8 cellular contexts compared by ENCODE assay signal in genomic region chr12:52873832-52874572, GRCh38. TPM values are rescaled to one million over a fixed set of nuclear protein-coding genes. Genes with fewer than 3 reads are reported as not detected.
DNase-seq lines count a peak whose midpoint lies in the region; ATAC-seq and TF ChIP-seq lines count a peak whose summit lies in the region.

No MANE protein-coding gene starts in this region.

- peak overlapping the region; percentile 72 for H3K9ac ChIP-seq in adipocyte (ENCODE audit: low read length)

- intact Hi-C loops in heart left ventricle (cut with DNase I) = loop anchor here in 3 of 10 donors (5.0 kb wide), 2 partner anchors 292 to 502 kb away; no protein-coding TSS in a partner anchor
- intact Hi-C loops in psoas muscle (cut with DNase I) = loop anchor here in 1 of 2 donors (10.0 kb wide), 2 partner anchors 289 to 499 kb away; no protein-coding TSS in a partner anchor

- WGBS in heart left ventricle, 4 donors = 1 to 6% (median 4%) methylated on average over 16 to 55 of the region's 55 CpGs
- 4 to 7% (median 5%) methylated on average over 25 to 55 of the region's 55 CpGs for WGBS in psoas muscle, 3 donors

- H3K4me1 ChIP-seq in SJSA1 (replicated peaks) (peaks cover 65% of the 10 kb centered on the region), adipocyte (ENCODE audit: control insufficient read depth, insufficient read depth, low read length) (peaks cover 42% of the 10 kb centered on the region), heart left ventricle (peaks cover 0 to 40% (median 10%) of the 10 kb centered on the region in 12 donors), psoas muscle (no peaks in the 10 kb centered on the region)

- DNase-seq in CD1c-positive myeloid dendritic cell (ENCODE audit: extremely low spot score) (peak; percentile 80), SJSA1 (ENCODE audit: low read depth in 1 of 2, low spot score in 2 of 2) (peak; percentile 97), adipocyte (ENCODE audit: low read depth) (peak; percentile 98), heart left ventricle (peak; percentile 83 to 94 (median 91)), psoas muscle (peak; percentile 84 to 89), NAMALWA (ENCODE audit: low spot score) (no peak)

- H3K27ac ChIP-seq in SJSA1 (peak overlapping the region; percentile 100), heart left ventricle (peak overlapping the region; percentile 43 to 76 (median 64)), psoas muscle (peak overlapping the region; percentile 52)

- H3K9me3 ChIP-seq in SJSA1 (replicated peaks) = no peaks in the 10 kb centered on the region; the same call in 1 of the 2 replicates
- no peaks in the 10 kb centered on the region for H3K9me3 ChIP-seq in adipocyte (ENCODE audit: control insufficient read depth, low read length)
- H3K9me3 ChIP-seq in heart left ventricle = no peaks in the 10 kb centered on the region
- H3K9me3 ChIP-seq in psoas muscle = no peaks in the 10 kb centered on the region

- peak overlapping the region; percentile 36 for H3K4me3 ChIP-seq in SJSA1
- peak overlapping the region; percentile 74 for H3K4me3 ChIP-seq in adipocyte (ENCODE audit: low read length)
- H3K4me3 ChIP-seq in heart left ventricle = peak overlapping the region in 11 of 12 donors; percentile 30 to 63 (median 52)
- peak overlapping the region; percentile 61 for H3K4me3 ChIP-seq in psoas muscle

- no peak for TF ChIP-seq POLR2A in heart left ventricle (IDR thresholded peaks at IDR 0.05)

- no peaks in the 10 kb centered on the region for H3K36me3 ChIP-seq in SJSA1
- no peaks in the 10 kb centered on the region for H3K36me3 ChIP-seq in adipocyte (ENCODE audit: control insufficient read depth, insufficient read depth, low read length, severe bottlenecking)
- H3K36me3 ChIP-seq in heart left ventricle = no peaks in the 10 kb centered on the region
- H3K36me3 ChIP-seq in psoas muscle (ENCODE audit: insufficient read depth in 1 of 2, low read depth in 1 of 2) = no peaks in the 10 kb centered on the region

- ATAC-seq in HG03354 (IDR thresholded peaks at IDR 0.05; ENCODE audit: poor library complexity, severe bottlenecking, unreplicated experiment) = peak; percentile 49
- ATAC-seq in heart left ventricle = peak; percentile 45 to 85 (median 83)
- ATAC-seq in psoas muscle = peak; percentile 67 to 86 (median 76)
- ATAC-seq in GM21528 (IDR thresholded peaks at IDR 0.05; ENCODE audit: low FRiP score, unreplicated experiment) = no peak

- TF ChIP-seq CTCF in heart left ventricle (IDR thresholded peaks at IDR 0.05) (no peak), psoas muscle (IDR thresholded peaks at IDR 0.05) (no peak)

- H3K27me3 ChIP-seq in SJSA1 (replicated peaks) (no peaks in the 10 kb centered on the region), adipocyte (replicated peaks; ENCODE audit: control insufficient read depth, insufficient read depth, low read length) (no peaks in the 10 kb centered on the region), heart left ventricle (no peaks in the 10 kb centered on the region), psoas muscle (ENCODE audit: insufficient read depth in 3 of 3, low read length in 2 of 3) (peaks cover 0 to 14% (median 0%) of the 10 kb centered on the region in 3 donors)

RNA-seq across cellular contexts. Expression of gene KRT78, which starts 25.2 kb away (rescaled TPM):
- 0.21 TPM in 1 of 2 replicates, not detected in the other for total RNA-seq in SJSA1 (2014; rRNA removed; shearing (Covaris generic))
- total RNA-seq in heart left ventricle (not detected), psoas muscle (not detected)
- polyA plus RNA-seq in heart left ventricle (under 1 TPM in 1 of 2 donors, not detected in 1; 0.14 TPM), psoas muscle (under 1 TPM in 1 of 3 donors, not detected in 2; 0.04 TPM)

RNA-seq across cellular contexts. Expression of gene KRT8, which starts 30.9 kb away (rescaled TPM):
- 2.8 and 7.0 TPM in 2 replicates for total RNA-seq in SJSA1 (2014; rRNA removed; shearing (Covaris generic))
- 100 to 1,000 TPM in 6 of 9 donors, 10 to 100 TPM in 3; 79.9 to 210 (median 110) TPM for total RNA-seq in heart left ventricle
- 100 to 1,000 TPM; 139 to 227 TPM for polyA plus RNA-seq in heart left ventricle
- 1 to 10 TPM in 1 of 4 donors, under 1 TPM in 3; 0.54 to 1.3 (median 0.75) TPM for total RNA-seq in psoas muscle
- polyA plus RNA-seq in psoas muscle = 1 to 10 TPM in 2 of 3 donors, under 1 TPM in 1; 0.59 to 1.2 (median 1.2) TPM

RNA-seq across cellular contexts. Expression of gene KRT79, which starts 39.9 kb away (rescaled TPM):
- total RNA-seq in SJSA1 (2014; rRNA removed; shearing (Covaris generic)) = 0.08 and 1.1 TPM in 2 replicates
- total RNA-seq in heart left ventricle (not detected), psoas muscle (not detected)
- polyA plus RNA-seq in heart left ventricle (under 1 TPM in 1 of 2 donors, not detected in 1; 0.24 TPM), psoas muscle (under 1 TPM in 2 of 3 donors, not detected in 1; 0.03 to 0.05 TPM)

Comparison
In these comparisons a context has a peak if more than half of its experiments do, and no peak if none do; other contexts are left out.
1. RNA of gene KRT8, which starts 30.9 kb away (total RNA-seq): 79.9 to 210 TPM in heart left ventricle; 2.8 to 7.0 TPM in SJSA1 and 0.54 to 1.3 TPM in psoas muscle; every median in the first group is over 10 times any median in the second.
2. Peak in every context shown above with its lines, with median percentiles within 50 percentile points of each other: H3K27ac ChIP-seq and H3K4me3 ChIP-seq.